ENCODE assay signal across 13 cellular contexts in genomic region chr10:19828278-19829049, GRCh38. TPM values are rescaled to one million over a fixed set of nuclear protein-coding genes. Genes with fewer than 3 reads are reported as not detected.
A peak's percentile ranks its signal among the peaks of the same experiment; 100 is the strongest.
DNase-seq lines count a peak whose midpoint lies in the region; ATAC-seq and TF ChIP-seq lines count a peak whose summit lies in the region.
"Had no signal": no experiment of that assay in that cellular context is flagged by ENCODE, and none has a peak within 500 bp of the region (broad histone marks: within the 10 kb centered on the region; RNA-seq: fewer than 3 reads in every experiment).

No MANE protein-coding gene starts in this region.

- H3K27ac ChIP-seq in gastroesophageal sphincter, result peak overlapping the region in 3 of 4 donors; percentile 21 to 55 (median 41)
- H3K27ac ChIP-seq in upper lobe of left lung, result peak overlapping the region; percentile 23 to 32 (median 28)
- no peak overlapping the region for H3K27ac ChIP-seq in colonic mucosa

- TF ChIP-seq CTCF in gastroesophageal sphincter (IDR thresholded peaks at IDR 0.05), result no peak
- TF ChIP-seq CTCF in upper lobe of left lung (IDR thresholded peaks at IDR 0.05), result no peak
- no peak for TF ChIP-seq CTCF in colonic mucosa (IDR thresholded peaks at IDR 0.05)

- TF ChIP-seq EP300 in gastroesophageal sphincter (IDR thresholded peaks at IDR 0.05), result no peak
- TF ChIP-seq EP300 in upper lobe of left lung (IDR thresholded peaks at IDR 0.05), result peak in 1 of 4 donors; percentile 34

- WGBS in gastroesophageal sphincter (ENCODE audit: low coverage in 1 of 2), 2 donors, result 59 to 64% methylated on average over 3 of the region's 3 CpGs
- WGBS in upper lobe of left lung, 2 donors, result 50 to 75% methylated on average over 3 of the region's 3 CpGs

- H3K4me1 ChIP-seq in gastroesophageal sphincter (peaks cover 0 to 62% (median 3%) of the 10 kb centered on the region in 3 donors), upper lobe of left lung (peaks cover 23 to 36% (median 26%) of the 10 kb centered on the region in 4 donors), colonic mucosa (no peaks in the 10 kb centered on the region)

- DNase-seq in NOMO-1 treated with dmso at 0.1 percent for 144 hours (lab: John Stamatoyannopoulos, UW; ENCODE audit: unreplicated experiment) (peak; percentile 14), midbrain (lab: John Stamatoyannopoulos, UW) (peak; percentile 57), upper lobe of left lung (no peak), colonic mucosa (no peak), NCI-H748 treated with DMSO at 0.1 percent for 48 hours (lab: John Stamatoyannopoulos, UW) (no peak), cerebellum (ENCODE audit: low spot score) (no peak)
- DNase-seq: activated CD4-positive, alpha-beta T cell treated with anti-CD3 and anti-CD28 coated beads for 1 hour; central memory CD4-positive, alpha-beta T cell; NCI-H1417 treated with DMSO at 0.1 percent for 48 hours; NCI-H69; small intestine had no signal

- H3K27me3 ChIP-seq in gastroesophageal sphincter (no peaks in the 10 kb centered on the region), upper lobe of left lung (no peaks in the 10 kb centered on the region), colonic mucosa (no peaks in the 10 kb centered on the region)

- intact Hi-C loops in colonic mucosa (cut with DNase I), result loop anchor here (10.0 kb wide), 1 partner anchor 176 kb away; no protein-coding TSS in a partner anchor

- H3K9ac ChIP-seq in colonic mucosa (ENCODE audit: low read depth in 2 of 2, low read length in 2 of 2), result no peak overlapping the region

- no peaks in the 10 kb centered on the region for H3K9me3 ChIP-seq in gastroesophageal sphincter
- no peaks in the 10 kb centered on the region for H3K9me3 ChIP-seq in upper lobe of left lung
- no peaks in the 10 kb centered on the region for H3K9me3 ChIP-seq in colonic mucosa

- H3K4me3 ChIP-seq in gastroesophageal sphincter (no peak overlapping the region), upper lobe of left lung (no peak overlapping the region), colonic mucosa (no peak overlapping the region)

- TF ChIP-seq POLR2A in gastroesophageal sphincter (IDR thresholded peaks at IDR 0.05) (no peak), upper lobe of left lung (IDR thresholded peaks at IDR 0.05) (no peak)

- ATAC-seq in gastroesophageal sphincter, result peak; percentile 69
- ATAC-seq in upper lobe of left lung (ENCODE audit: low FRiP score in 2 of 2), result peak in 1 of 2 donors; percentile 65
- ATAC-seq: SK-N-SH treated with all-trans-retinoic acid at 6 μM for 48 hours had no signal

- H3K36me3 ChIP-seq in gastroesophageal sphincter, result no peaks in the 10 kb centered on the region
- no peaks in the 10 kb centered on the region for H3K36me3 ChIP-seq in upper lobe of left lung
- H3K36me3 ChIP-seq in colonic mucosa, result no peaks in the 10 kb centered on the region

RNA-seq across cellular contexts. Expression of gene PLXDC2, which starts 12.2 kb away (rescaled TPM):
- 10 to 100 TPM; 32.3 to 65.5 (median 50.5) TPM for total RNA-seq in gastroesophageal sphincter
- total RNA-seq in upper lobe of left lung, result 100 to 1,000 TPM in 1 of 6 donors, 10 to 100 TPM in 5; 39.0 to 129 (median 68.0) TPM
- 10 to 100 TPM; 12.5 to 22.4 TPM for total RNA-seq in colonic mucosa
- 59.6 TPM for total RNA-seq in cerebellum

Comparison
In these comparisons a context has a peak if more than half of its experiments do, and no peak if none do; other contexts are left out.
1. DNase-seq: peak in NOMO-1 treated with dmso at 0.1 percent for 144 hours (single experiment) and midbrain (single experiment); none in upper lobe of left lung (0 of 2), colonic mucosa (single experiment), NCI-H748 treated with DMSO at 0.1 percent for 48 hours (single experiment) and cerebellum (single experiment).